In genomic region chr16:84597518-84598390, GRCh38 we compare ENCODE assay signal across 1 cellular context.
TF ChIP-seq lines count a peak whose summit lies in the region.

No MANE protein-coding gene starts in this region.

TF ChIP-seq in HepG2, 621 proteins besides CTCF, POLR2A, EP300 and RAD21 (continued from another document):
- TF ChIP-seq ZNF34 (CRISPR knock-in tag; IDR thresholded peaks at IDR 0.05; ENCODE audit: borderline replicate concordance), result no peak
- 0 out of 2 replicates have a peak, but pooled peaks have one; percentile 9 for TF ChIP-seq RCOR2 (CRISPR knock-in tag; IDR thresholded peaks at IDR 0.05)
- no peak for TF ChIP-seq ZNF607 (CRISPR knock-in tag; IDR thresholded peaks at IDR 0.05; ENCODE audit: borderline replicate concordance)
- no peak for TF ChIP-seq DRAP1 (CRISPR knock-in tag; IDR thresholded peaks at IDR 0.05)
